Comparison of ENCODE assay signal across 2 cellular contexts in genomic region chr15:62991698-62992097, GRCh38.
TF ChIP-seq lines count a peak whose summit lies in the region.

No MANE protein-coding gene starts in this region.

TF ChIP-seq in GM23338, 12 proteins besides CTCF, POLR2A, EP300 and RAD21:
- no peak for TF ChIP-seq STAT1 (IDR thresholded peaks at IDR 0.05; ENCODE audit: unreplicated experiment)
- TF ChIP-seq EZH2phosphoT487 (IDR thresholded peaks at IDR 0.05; ENCODE audit: unreplicated experiment) = no peak
- no peak for TF ChIP-seq ZNF331 (CRISPR knock-in tag; IDR thresholded peaks at IDR 0.05; ENCODE audit: low read depth)
- TF ChIP-seq ETS1 (IDR thresholded peaks at IDR 0.05) = no peak
- TF ChIP-seq ZNF114 (CRISPR knock-in tag; IDR thresholded peaks at IDR 0.05) = no peak
- TF ChIP-seq ZNF462 (CRISPR knock-in tag; IDR thresholded peaks at IDR 0.05) = no peak

TF ChIP-seq in H1, 55 proteins besides CTCF, POLR2A, EP300 and RAD21:
- no peak for TF ChIP-seq ZNF274 (IDR thresholded peaks at IDR 0.05; ENCODE audit: borderline replicate concordance, extremely low read depth, low read length)
- TF ChIP-seq CHD2 (IDR thresholded peaks at IDR 0.05; ENCODE audit: low read length) = no peak
- peak; percentile 64; the same call in 1 of the 2 replicates for TF ChIP-seq KDM1A (IDR thresholded peaks at IDR 0.05; ENCODE audit: borderline replicate concordance, low read length)
